Comparison of ENCODE assay signal across 20 cellular contexts in genomic region chr20:3874194-3874824, GRCh38. TPM values are rescaled to one million over a fixed set of nuclear protein-coding genes. Genes with fewer than 3 reads are reported as not detected.
DNase-seq lines count a peak whose midpoint lies in the region; ATAC-seq, FAIRE-seq and TF ChIP-seq lines count a peak whose summit lies in the region.
"Had no signal": no experiment of that assay in that cellular context is flagged by ENCODE, and none has a peak within 500 bp of the region (broad histone marks: within the 10 kb centered on the region; RNA-seq: fewer than 3 reads in every experiment).

No MANE protein-coding gene starts in this region.

- CTCF ChIA-PET in Calu3 (lab: Charles Lee) = no interaction called here

- no peak overlapping the region for H3K4me2 ChIP-seq in osteoblast (ENCODE audit: insufficient read depth, low read length)

- TF ChIP-seq POLR2A in H54 (IDR thresholded peaks at IDR 0.05; ENCODE audit: low read depth, low read length) = no peak

- H3K9me3 Mint-ChIP-seq in Calu3 (ENCODE audit: low read depth, unreplicated experiment) = no peaks in the 10 kb centered on the region
- H3K9me3 Mint-ChIP-seq in activated T-helper 17 cell treated with anti-CD3 and anti-CD28 coated beads, Interleukin-2, amount 50 U/mL, for 72 hours = no peaks in the 10 kb centered on the region
- H3K9me3 Mint-ChIP-seq: activated CD4-positive, alpha-beta T cell treated with anti-CD3 and anti-CD28 coated beads, Interleukin-2, amount 10 ng/mL, durations not matched to agents 7 days and 5 days; activated naive CD4-positive, alpha-beta T cell treated with anti-CD3 and anti-CD28 coated beads, Interleukin-2, amount 10 ng/mL, durations not matched to agents 7 days and 5 days; T-cell had no signal

- H3K4me3 Mint-ChIP-seq in Calu3 (ENCODE audit: low read depth, unreplicated experiment) = no peak overlapping the region
- H3K4me3 Mint-ChIP-seq in activated T-helper 17 cell treated with anti-CD3 and anti-CD28 coated beads, Interleukin-2, amount 50 U/mL, for 72 hours = no peak overlapping the region
- H3K4me3 Mint-ChIP-seq: activated CD4-positive, alpha-beta T cell treated with anti-CD3 and anti-CD28 coated beads, Interleukin-2, amount 10 ng/mL, durations not matched to agents 7 days and 5 days; activated naive CD4-positive, alpha-beta T cell treated with anti-CD3 and anti-CD28 coated beads, Interleukin-2, amount 10 ng/mL, durations not matched to agents 7 days and 5 days; T-cell had no signal

- DNase-seq in Calu3 (no peak), fibroblast of mammary gland (ENCODE audit: low read depth) (peak; percentile 32), osteoblast (ENCODE audit: insufficient read length, low spot score, missing footprints) (peak; percentile 59), H54 (ENCODE audit: insufficient read length, low spot score) (no peak), Kasumi-1 (lab: John Stamatoyannopoulos, UW) (no peak), GM13976 (ENCODE audit: low spot score) (no peak)
- DNase-seq: activated CD4-positive, alpha-beta T cell treated with anti-CD3 and anti-CD28 coated beads, Interleukin-2, amount 10 ng/mL, durations not matched to agents 7 days and 5 days; activated naive CD4-positive, alpha-beta T cell treated with anti-CD3 and anti-CD28 coated beads, Interleukin-2, amount 10 ng/mL, durations not matched to agents 7 days and 5 days; NCI-H1092 treated with DMSO at 0.1 percent for 48 hours; NCI-H2029 treated with DMSO at 0.1 percent for 48 hours; NCI-H510A treated with DMSO at 0.1 percent for 48 hours; retina; SHP77 treated with DMSO at 0.1 percent for 48 hours; stimulated activated naive CD4-positive, alpha-beta T cell; T-cell; thyroid gland had no signal

- in situ Hi-C loops in GM13976 (cut with MboI; ENCODE audit: low sequenced_read_pairs, unreplicated experiment) = no loop called here

- H3K4me3 ChIP-seq in fibroblast of mammary gland (ENCODE audit: control insufficient read depth, low read depth, low read length) = no peak overlapping the region
- H3K4me3 ChIP-seq in osteoblast (ENCODE audit: insufficient read depth, low read length) = no peak overlapping the region
- H3K4me3 ChIP-seq: body of pancreas, coronary artery, thyroid gland had no signal

- H3K27me3 Mint-ChIP-seq in Calu3 (ENCODE audit: unreplicated experiment) = no peaks in the 10 kb centered on the region
- no peaks in the 10 kb centered on the region for H3K27me3 Mint-ChIP-seq in activated T-helper 17 cell treated with anti-CD3 and anti-CD28 coated beads, Interleukin-2, amount 50 U/mL, for 72 hours
- H3K27me3 Mint-ChIP-seq: activated CD4-positive, alpha-beta T cell treated with anti-CD3 and anti-CD28 coated beads, Interleukin-2, amount 10 ng/mL, durations not matched to agents 7 days and 5 days; activated naive CD4-positive, alpha-beta T cell treated with anti-CD3 and anti-CD28 coated beads, Interleukin-2, amount 10 ng/mL, durations not matched to agents 7 days and 5 days; T-cell had no signal

- peaks cover 7% of the 10 kb centered on the region for H4K20me1 ChIP-seq in osteoblast (ENCODE audit: insufficient read depth, low read length)

- TF ChIP-seq CTCF in Calu3 (IDR thresholded peaks at IDR 0.05; ENCODE audit: unreplicated experiment) = no peak
- no peak for TF ChIP-seq CTCF in fibroblast of mammary gland (conservative IDR thresholded peaks at IDR 0.05; ENCODE audit: control insufficient read depth, insufficient read depth, low read depth, low read length)
- TF ChIP-seq CTCF in osteoblast (IDR thresholded peaks at IDR 0.05; ENCODE audit: extremely low read depth, low read depth, low read length) = no peak
- TF ChIP-seq CTCF in GM13976 (IDR thresholded peaks at IDR 0.05; ENCODE audit: borderline replicate concordance, control extremely low read depth, extremely low read depth, insufficient read depth, missing control alignments) = no peak

- H3K27ac ChIP-seq in osteoblast (ENCODE audit: low read depth, low read length) = no peak overlapping the region
- H3K27ac ChIP-seq: body of pancreas, coronary artery had no signal

- peaks cover 24% of the 10 kb centered on the region for H3K36me3 ChIP-seq in osteoblast (ENCODE audit: insufficient read depth, low read length)
- H3K36me3 ChIP-seq: thyroid gland had no signal

- H3K36me3 Mint-ChIP-seq in Calu3 (ENCODE audit: insufficient read depth, unreplicated experiment) = peaks cover 34% of the 10 kb centered on the region
- H3K36me3 Mint-ChIP-seq in activated T-helper 17 cell treated with anti-CD3 and anti-CD28 coated beads, Interleukin-2, amount 50 U/mL, for 72 hours (ENCODE audit: low read depth) = peaks cover 43% of the 10 kb centered on the region

- H2AFZ ChIP-seq in osteoblast (ENCODE audit: low read length) = no peak overlapping the region

- no peak for FAIRE-seq in H54 (lab: Jason Lieb, UNC)

- BruUV-seq in Calu3 (replicated peaks; lab: Mats Ljungman, UMichigan) = no TSS peak

- no peaks in the 10 kb centered on the region for H3K79me2 ChIP-seq in osteoblast (ENCODE audit: insufficient read depth, low read length)

- peak overlapping the region; percentile 52 for H3K27ac Mint-ChIP-seq in Calu3 (ENCODE audit: unreplicated experiment)
- peak overlapping the region; percentile 57 for H3K27ac Mint-ChIP-seq in activated T-helper 17 cell treated with anti-CD3 and anti-CD28 coated beads, Interleukin-2, amount 50 U/mL, for 72 hours
- H3K27ac Mint-ChIP-seq: activated CD4-positive, alpha-beta T cell treated with anti-CD3 and anti-CD28 coated beads, Interleukin-2, amount 10 ng/mL, durations not matched to agents 7 days and 5 days; T-cell had no signal

- no peaks in the 10 kb centered on the region for H3K9me3 ChIP-seq in osteoblast (ENCODE audit: low read depth, low read length)
- H3K9me3 ChIP-seq: body of pancreas, thyroid gland had no signal

- intact Hi-C loops in Calu3 (cut with micrococcal nuclease; ENCODE audit: unreplicated experiment) = no loop called here

- H3K4me1 ChIP-seq in osteoblast (ENCODE audit: insufficient read depth, low read length) = peaks cover 2% of the 10 kb centered on the region
- H3K4me1 ChIP-seq: body of pancreas, thyroid gland had no signal

- ATAC-seq in activated T-helper 17 cell treated with anti-CD3 and anti-CD28 coated beads, Interleukin-2, amount 50 U/mL, for 72 hours (replicated peaks) = no peak
- ATAC-seq in GM21529 (IDR thresholded peaks at IDR 0.05; ENCODE audit: unreplicated experiment) = no peak
- ATAC-seq: body of pancreas, T-cell had no signal

- no peaks in the 10 kb centered on the region for H3K4me1 Mint-ChIP-seq in Calu3 (ENCODE audit: low read depth, unreplicated experiment)
- H3K4me1 Mint-ChIP-seq in activated T-helper 17 cell treated with anti-CD3 and anti-CD28 coated beads, Interleukin-2, amount 50 U/mL, for 72 hours = peaks cover 3% of the 10 kb centered on the region

- H3K27me3 ChIP-seq in osteoblast (ENCODE audit: insufficient read depth, low read length) = no peaks in the 10 kb centered on the region
- H3K27me3 ChIP-seq: body of pancreas, thyroid gland had no signal

RNA-seq across cellular contexts. Expression of gene PANK2, which starts 14.9 kb away (rescaled TPM):
- total RNA-seq in Calu3 (2022) = 37.9 TPM in 2 replicates
- total RNA-seq in activated T-helper 17 cell treated with anti-CD3 and anti-CD28 coated beads, Interleukin-2, amount 50 U/mL, for 72 hours = 10 to 100 TPM; 61.1 to 64.3 TPM
- total RNA-seq in osteoblast = 57.2 and 60.4 TPM in 2 replicates

RNA-seq across cellular contexts. Expression of gene MAVS, which starts 27.7 kb away (rescaled TPM):
- 29.8 and 32.1 TPM in 2 replicates for total RNA-seq in Calu3 (2022)
- 10 to 100 TPM; 27.9 to 34.4 TPM for total RNA-seq in activated T-helper 17 cell treated with anti-CD3 and anti-CD28 coated beads, Interleukin-2, amount 50 U/mL, for 72 hours
- 32.1 and 32.2 TPM in 2 replicates for total RNA-seq in osteoblast

RNA-seq across cellular contexts. Expression of gene AP5S1, which starts 54.0 kb away (rescaled TPM):
- total RNA-seq in Calu3 (2022) (7.2 and 9.5 TPM in 2 replicates), osteoblast (23.9 and 25.3 TPM in 2 replicates)
- 10 to 100 TPM; 10.8 to 14.8 TPM for total RNA-seq in activated T-helper 17 cell treated with anti-CD3 and anti-CD28 coated beads, Interleukin-2, amount 50 U/mL, for 72 hours

Comparison
In these comparisons a context has a peak if more than half of its experiments do, and no peak if none do; other contexts are left out.
1. DNase-seq: peak in fibroblast of mammary gland (single experiment) and osteoblast (single experiment); none in Calu3 (single experiment), H54 (single experiment), Kasumi-1 (0 of 2) and GM13976 (single experiment).